ENCODE assay signal across 13 cellular contexts in genomic region chr3:16402451-16402850, GRCh38.
A peak's percentile ranks its signal among the peaks of the same experiment; 100 is the strongest.
DNase-seq lines count a peak whose midpoint lies in the region; ATAC-seq and TF ChIP-seq lines count a peak whose summit lies in the region.
"Had no signal": no experiment of that assay in that cellular context is flagged by ENCODE, and none has a peak within 500 bp of the region (broad histone marks: within the 10 kb centered on the region; RNA-seq: fewer than 3 reads in every experiment).

No MANE protein-coding gene starts in this region.

- DNase-seq in CD4-positive, CD25-positive, alpha-beta regulatory T cell, result no peak
- DNase-seq in M059J (ENCODE audit: low read depth) (peak; percentile 32), cardiac fibroblast (ENCODE audit: low read depth in 2 of 2) (peak; percentile 45 to 69), HUDEP-2 (lab: John Stamatoyannopoulos, UW; ENCODE audit: unreplicated experiment in 76 of 76) (no peak), foreskin melanocyte (no peak), MG63 (no peak), GM10266 (ENCODE audit: extremely low spot score) (no peak)
- DNase-seq in natural killer cell treated with Interleukin-12 subunit alpha and Interleukin-12 subunit beta and Interleukin-15 and Interleukin-18, amount 100 ng/mL, for 72 hours (ENCODE audit: low spot score), result no peak
- DNase-seq: NCI-H1436 treated with DMSO at 0.1 percent for 48 hours, NCI-H774, SIG-M5, stomach had no signal

- H3K27ac ChIP-seq in CD4-positive, CD25-positive, alpha-beta regulatory T cell (ENCODE audit: insufficient read depth, low read length, poor library complexity, severe bottlenecking), result no peak overlapping the region
- H3K27ac ChIP-seq: stomach had no signal

- H3K27me3 ChIP-seq in CD4-positive, CD25-positive, alpha-beta regulatory T cell (ENCODE audit: control insufficient read depth, insufficient read depth, low read length), result no peaks in the 10 kb centered on the region
- H3K27me3 ChIP-seq in MG63, result no peaks in the 10 kb centered on the region
- H3K27me3 ChIP-seq: stomach had no signal

- no peaks in the 10 kb centered on the region for H3K4me1 ChIP-seq in CD4-positive, CD25-positive, alpha-beta regulatory T cell (ENCODE audit: control insufficient read depth, insufficient read depth, low read length, poor library complexity, severe bottlenecking)

- no peak overlapping the region for H3K4me3 Mint-ChIP-seq in CD4-positive, CD25-positive, alpha-beta regulatory T cell
- H3K4me3 Mint-ChIP-seq in natural killer cell treated with Interleukin-12 subunit alpha and Interleukin-12 subunit beta and Interleukin-15 and Interleukin-18, amount 100 ng/mL, for 72 hours, result peak overlapping the region; percentile 40
- H3K4me3 Mint-ChIP-seq: activated naive CD4-positive, alpha-beta T cell treated with anti-CD3 and anti-CD28 coated beads, Interleukin-2, amount 50 U/mL, for 24 hours had no signal

- TF ChIP-seq CTCF in cardiac fibroblast (IDR thresholded peaks at IDR 0.05; ENCODE audit: low read depth, low read length) (no peak), GM10266 (IDR thresholded peaks at IDR 0.05; ENCODE audit: control insufficient read depth, insufficient read depth, low read depth, missing control alignments) (no peak)

- peak overlapping the region in 2 of 3 donors; percentile 16 to 79 for H3K27ac Mint-ChIP-seq in CD4-positive, CD25-positive, alpha-beta regulatory T cell
- peak overlapping the region; percentile 57 to 89 for H3K27ac Mint-ChIP-seq in natural killer cell treated with Interleukin-12 subunit alpha and Interleukin-12 subunit beta and Interleukin-15 and Interleukin-18, amount 100 ng/mL, for 72 hours

- no peaks in the 10 kb centered on the region for H3K27me3 Mint-ChIP-seq in CD4-positive, CD25-positive, alpha-beta regulatory T cell
- H3K27me3 Mint-ChIP-seq in natural killer cell treated with Interleukin-12 subunit alpha and Interleukin-12 subunit beta and Interleukin-15 and Interleukin-18, amount 100 ng/mL, for 72 hours, result no peaks in the 10 kb centered on the region
- H3K27me3 Mint-ChIP-seq: activated naive CD4-positive, alpha-beta T cell treated with anti-CD3 and anti-CD28 coated beads, Interleukin-2, amount 50 U/mL, for 24 hours had no signal

- H3K4me1 Mint-ChIP-seq in CD4-positive, CD25-positive, alpha-beta regulatory T cell, result peaks cover 24 to 55% (median 37%) of the 10 kb centered on the region in 4 donors
- peaks cover 56 to 58% of the 10 kb centered on the region in 2 donors for H3K4me1 Mint-ChIP-seq in natural killer cell treated with Interleukin-12 subunit alpha and Interleukin-12 subunit beta and Interleukin-15 and Interleukin-18, amount 100 ng/mL, for 72 hours (ENCODE audit: low read depth in 2 of 2)

- H3K4me3 ChIP-seq in CD4-positive, CD25-positive, alpha-beta regulatory T cell (ENCODE audit: low read depth, low read length), result no peak overlapping the region
- H3K4me3 ChIP-seq in cardiac fibroblast (replicated peaks in 1 of 2; ENCODE audit: low read depth in 2 of 2, low read length in 2 of 2) (no peak overlapping the region), MG63 (no peak overlapping the region)
- H3K4me3 ChIP-seq: stomach had no signal

- H3K9me3 Mint-ChIP-seq in CD4-positive, CD25-positive, alpha-beta regulatory T cell, result no peaks in the 10 kb centered on the region
- no peaks in the 10 kb centered on the region for H3K9me3 Mint-ChIP-seq in natural killer cell treated with Interleukin-12 subunit alpha and Interleukin-12 subunit beta and Interleukin-15 and Interleukin-18, amount 100 ng/mL, for 72 hours
- H3K9me3 Mint-ChIP-seq: activated naive CD4-positive, alpha-beta T cell treated with anti-CD3 and anti-CD28 coated beads, Interleukin-2, amount 50 U/mL, for 24 hours had no signal

- no peaks in the 10 kb centered on the region for H3K9me3 ChIP-seq in CD4-positive, CD25-positive, alpha-beta regulatory T cell (ENCODE audit: control insufficient read depth in 2 of 2, low read length in 2 of 2)
- no peaks in the 10 kb centered on the region for H3K9me3 ChIP-seq in MG63
- H3K9me3 ChIP-seq: stomach had no signal

- peaks cover 17% of the 10 kb centered on the region for H3K36me3 ChIP-seq in CD4-positive, CD25-positive, alpha-beta regulatory T cell (ENCODE audit: control insufficient read depth, insufficient read depth, low read length)
- H3K36me3 ChIP-seq in MG63, result no peaks in the 10 kb centered on the region

- no peak for ATAC-seq in CD4-positive, CD25-positive, alpha-beta regulatory T cell (ENCODE audit: low read depth in 2 of 2)
- ATAC-seq in natural killer cell treated with Interleukin-12 subunit alpha and Interleukin-12 subunit beta and Interleukin-15 and Interleukin-18, amount 100 ng/mL, for 72 hours, result no peak

- peaks cover 29% of the 10 kb centered on the region for H3K36me3 Mint-ChIP-seq in CD4-positive, CD25-positive, alpha-beta regulatory T cell
- peaks cover 15% of the 10 kb centered on the region for H3K36me3 Mint-ChIP-seq in natural killer cell treated with Interleukin-12 subunit alpha and Interleukin-12 subunit beta and Interleukin-15 and Interleukin-18, amount 100 ng/mL, for 72 hours

Comparison
In these comparisons a context has a peak if more than half of its experiments do, and no peak if none do; other contexts are left out.
1. DNase-seq: peak in M059J (single experiment) and cardiac fibroblast (2 of 2); none in CD4-positive, CD25-positive, alpha-beta regulatory T cell (0 of 3), natural killer cell treated with Interleukin-12 subunit alpha and Interleukin-12 subunit beta and Interleukin-15 and Interleukin-18, amount 100 ng/mL, for 72 hours (single experiment), HUDEP-2 (0 of 76), foreskin melanocyte (single experiment), MG63 (single experiment) and GM10266 (single experiment).